24 cellular contexts compared by ENCODE assay signal in the genomic region with DNA sequence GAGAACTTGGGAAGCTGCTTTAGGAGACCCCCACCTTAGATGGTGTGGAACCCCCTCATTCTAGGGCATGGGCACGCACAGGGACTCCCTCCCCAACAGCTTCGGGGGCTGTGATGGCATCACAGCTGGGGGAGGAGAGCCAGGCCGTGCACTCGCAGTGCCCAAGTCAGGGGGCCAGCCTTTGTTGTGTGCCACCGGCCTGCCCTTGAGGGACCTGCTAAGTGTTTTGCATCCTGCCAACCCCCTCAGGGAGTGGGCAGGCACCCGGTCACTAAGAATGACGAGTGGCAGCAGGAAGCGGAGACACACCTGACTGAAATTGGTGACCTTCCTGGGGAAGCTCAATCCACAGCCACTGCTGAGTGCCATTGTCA.
"Had no signal": no experiment of that assay in that cellular context is flagged by ENCODE, and none has a peak within 500 bp of the region (broad histone marks: within the 10 kb centered on the region; RNA-seq: fewer than 3 reads in every experiment).

No MANE protein-coding gene starts in this region.

- H2AFZ ChIP-seq: neural progenitor cell had no signal

- H3K9me3 ChIP-seq: left ventricle myocardium inferior, pancreas, prostate gland, spleen, tibial nerve, vagina had no signal

- ATAC-seq: natural killer cell; pancreas; right cardiac atrium; sciatic nerve; stimulated activated effector memory CD8-positive, alpha-beta T cell treated with anti-CD3 and anti-CD28 coated beads, Interleukin-12 subunit alpha, Interleukin-12 subunit beta, amount 100 ng/mL, for 72 hours; stimulated activated naive CD8-positive, alpha-beta T cell treated with anti-CD3 and anti-CD28 coated beads, Interleukin-15, amount 100 ng/mL, for 72 hours had no signal

- H3K27me3 ChIP-seq: neural progenitor cell, vagina had no signal

- H3K4me3 ChIP-seq: left ventricle myocardium inferior, lung, neural progenitor cell, pancreas, prostate gland, spleen, tibial nerve, vagina had no signal

- H3K27ac ChIP-seq: left ventricle myocardium inferior, neural progenitor cell, pancreas, prostate gland, spleen, tibial nerve, vagina had no signal

- H3K36me3 ChIP-seq: left ventricle myocardium inferior, neural progenitor cell, pancreas, prostate gland, spleen, tibial nerve, vagina had no signal

- H3K4me1 ChIP-seq: left ventricle myocardium inferior, pancreas, prostate gland, spleen had no signal

- DNase-seq: hypothalamus; immature natural killer cell; left ventricle myocardium inferior; mesendoderm; naive B cell; natural killer cell; nephron progenitor cell; pancreas; retina; right cardiac atrium; small intestine; spleen; stimulated activated CD4-positive, alpha-beta T cell treated with anti-CD3 and anti-CD28 coated beads, Interleukin-4, amount 100 ng/mL, for 24 hours; stimulated activated naive CD4-positive, alpha-beta T cell treated with Interleukin-2 at 50 U/mL for 16 hours; stimulated activated naive CD8-positive, alpha-beta T cell treated with anti-CD3 and anti-CD28 coated beads, Interleukin-15, amount 100 ng/mL, for 72 hours; substantia nigra had no signal

- FAIRE-seq: islet of Langerhans, pancreas, small intestine had no signal

- H3K4me2 ChIP-seq: neural progenitor cell had no signal
